In the genomic region with DNA sequence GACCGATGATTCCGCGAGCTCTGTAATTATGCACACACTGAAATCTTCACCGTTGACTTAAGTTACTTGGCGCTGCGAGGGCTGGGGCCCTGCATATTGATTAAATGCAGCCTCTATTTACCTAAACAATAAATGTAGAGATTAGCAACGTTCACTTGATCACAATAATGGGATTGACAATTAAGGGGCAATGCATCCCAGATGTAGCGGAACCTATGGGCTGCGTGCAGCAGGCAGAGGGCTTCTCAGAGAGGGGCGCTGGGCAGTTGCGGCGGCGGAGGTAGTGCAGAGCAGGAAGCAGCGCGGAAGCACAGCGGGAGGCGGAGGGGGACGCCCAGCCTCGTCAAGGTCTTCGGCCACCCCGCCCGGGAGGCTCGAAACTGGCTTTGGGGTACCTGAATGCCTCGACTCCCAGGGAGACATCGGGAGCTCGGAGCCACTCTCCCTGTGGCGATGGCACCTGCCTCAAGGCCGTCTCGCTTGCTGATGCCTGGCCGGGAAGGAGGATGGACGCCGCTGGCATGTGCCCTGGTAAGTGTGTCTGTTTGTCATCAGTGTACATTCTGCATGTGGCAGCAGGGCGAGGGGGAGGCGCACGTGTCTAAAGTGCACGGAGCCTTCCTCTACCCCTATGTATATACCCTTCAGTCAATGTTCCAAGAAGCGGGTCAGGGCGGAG, we compare ENCODE assay signal across 9 cellular contexts. TPM values are rescaled to one million over a fixed set of nuclear protein-coding genes. Genes with fewer than 3 reads are reported as not detected.
DNase-seq lines count a peak whose midpoint lies in the region; ATAC-seq and TF ChIP-seq lines count a peak whose summit lies in the region.
"Had no signal": no experiment of that assay in that cellular context is flagged by ENCODE, and none has a peak within 500 bp of the region (broad histone marks: within the 10 kb centered on the region; RNA-seq: fewer than 3 reads in every experiment).

No MANE protein-coding gene starts in this region.

- no peak for TF ChIP-seq POLR2A in NB4 (IDR thresholded peaks at IDR 0.05; ENCODE audit: extremely low read depth, insufficient read length)

- no peak overlapping the region for H3K27ac ChIP-seq in CD4-positive, alpha-beta T cell (ENCODE audit: low read depth, low read length)
- H3K27ac ChIP-seq in dorsolateral prefrontal cortex: no peak overlapping the region

- peak in 1 of 10 experiments; percentile 13 for DNase-seq in CD4-positive, alpha-beta T cell
- DNase-seq in NB4 (ENCODE audit: low read depth) (no peak), dorsolateral prefrontal cortex (no peak), natural killer cell (no peak), NOMO-1 treated with DMSO at 0.1 percent for 48 hours (lab: John Stamatoyannopoulos, UW; ENCODE audit: unreplicated experiment) (no peak)
- DNase-seq in stimulated activated CD4-positive, alpha-beta T cell treated with anti-CD3 and anti-CD28 coated beads, Interleukin-4, amount 100 ng/mL, for 4 hours: no peak

- no peaks in the 10 kb centered on the region for H3K36me3 Mint-ChIP-seq in CD4-positive, alpha-beta T cell (ENCODE audit: low read depth)
- no peaks in the 10 kb centered on the region for H3K36me3 Mint-ChIP-seq in natural killer cell

- H3K9me3 ChIP-seq in CD4-positive, alpha-beta T cell (ENCODE audit: control insufficient read depth, low read length): no peaks in the 10 kb centered on the region

- TF ChIP-seq CTCF in CD4-positive, alpha-beta T cell (IDR thresholded peaks at IDR 0.05): no peak
- TF ChIP-seq CTCF in NB4 (IDR thresholded peaks at IDR 0.05; ENCODE audit: low read depth, low read length) (no peak), dorsolateral prefrontal cortex (IDR thresholded peaks at IDR 0.05 in 54 of 56, conservative IDR thresholded peaks at IDR 0.05 in 2 of 56; ENCODE audit: low read depth in 1 of 56, partially characterized antibody in 56 of 56) (no peak), natural killer cell (IDR thresholded peaks at IDR 0.05) (no peak)

- peaks cover 84% of the 10 kb centered on the region for H3K27me3 ChIP-seq in CD4-positive, alpha-beta T cell (ENCODE audit: control insufficient read depth, insufficient read depth, low read length)
- H3K27me3 ChIP-seq in dorsolateral prefrontal cortex: peaks cover 19 to 95% (median 77%) of the 10 kb centered on the region in 45 donors

- peaks cover 3% of the 10 kb centered on the region for H3K9me3 Mint-ChIP-seq in CD4-positive, alpha-beta T cell
- H3K9me3 Mint-ChIP-seq in natural killer cell: no peaks in the 10 kb centered on the region

- peaks cover 98% of the 10 kb centered on the region for H3K27me3 Mint-ChIP-seq in CD4-positive, alpha-beta T cell
- peaks cover 76 to 89% of the 10 kb centered on the region in 2 donors for H3K27me3 Mint-ChIP-seq in natural killer cell (ENCODE audit: low read depth in 2 of 2)

- POLR2A ChIA-PET in CD4-positive, alpha-beta T cell (lab: Charles Lee): interaction anchor here (0.6 to 1.9 kb wide), 6 partner anchors 8 to 1901 kb away, joined by 3 to 7 read pairs (median 4); a partner anchor contains a TSS

- peak overlapping the region; percentile 25 for H3K4me3 ChIP-seq in NB4 (ENCODE audit: low read depth, low read length)
- H3K4me3 ChIP-seq in dorsolateral prefrontal cortex: peak overlapping the region in 52 of 59 donors; percentile 3 to 58 (median 38)

- intact Hi-C loops in CD4-positive, alpha-beta T cell (cut with DNase I, micrococcal nuclease): loop anchor here in 1 of 2 experiments (5.0 kb wide), 1 partner anchor 80 kb away; a partner anchor contains a TSS
- intact Hi-C loops in dorsolateral prefrontal cortex (cut with DNase I) (no loop called here), natural killer cell (cut with micrococcal nuclease) (no loop called here)

- ATAC-seq in CD4-positive, alpha-beta T cell (ENCODE audit: poor library complexity): peak; percentile 37
- ATAC-seq in natural killer cell (peak; percentile 62 to 65 (median 64)), GM21447 (IDR thresholded peaks at IDR 0.05; ENCODE audit: unreplicated experiment) (no peak), HG02798 (IDR thresholded peaks at IDR 0.05; ENCODE audit: poor library complexity, unreplicated experiment) (no peak)
- ATAC-seq: HCT116 had no signal

- peak overlapping the region; percentile 74 for H3K4me3 Mint-ChIP-seq in CD4-positive, alpha-beta T cell
- peak overlapping the region; percentile 75 for H3K4me3 Mint-ChIP-seq in natural killer cell

- peaks cover 37% of the 10 kb centered on the region for H3K4me1 Mint-ChIP-seq in CD4-positive, alpha-beta T cell (ENCODE audit: low read depth)
- H3K4me1 Mint-ChIP-seq in natural killer cell: peaks cover 19 to 32% of the 10 kb centered on the region in 2 donors

- CTCF ChIA-PET in CD4-positive, alpha-beta T cell (lab: Charles Lee): interaction anchor here (1.1 to 2.0 kb wide), 2 partner anchors 9 to 14 kb away, joined by 3 to 7 read pairs; no protein-coding TSS in a partner anchor

- no peak overlapping the region for H3K27ac Mint-ChIP-seq in CD4-positive, alpha-beta T cell
- H3K27ac Mint-ChIP-seq in natural killer cell: peak overlapping the region in 1 of 2 donors; percentile 36

RNA-seq across cellular contexts. Expression of a gene that starts 7.7 kb away (rescaled TPM):
- total RNA-seq in CD4-positive, alpha-beta T cell: not detected
- total RNA-seq in dorsolateral prefrontal cortex (1 to 10 TPM; 1.3 to 7.0 (median 3.9) TPM), natural killer cell (not detected)

Comparison
In these comparisons a context has a peak if more than half of its experiments do, and no peak if none do; other contexts are left out.
1. ATAC-seq: peak in CD4-positive, alpha-beta T cell (single experiment) and natural killer cell (3 of 3); none in GM21447 (single experiment) and HG02798 (single experiment).